9 cellular contexts compared by ENCODE assay signal in genomic region chr1:34500451-34500850, GRCh38.
DNase-seq lines count a peak whose midpoint lies in the region; ATAC-seq, FAIRE-seq and TF ChIP-seq lines count a peak whose summit lies in the region.
"Had no signal": no experiment of that assay in that cellular context is flagged by ENCODE, and none has a peak within 500 bp of the region (broad histone marks: within the 10 kb centered on the region; RNA-seq: fewer than 3 reads in every experiment).

No MANE protein-coding gene starts in this region.

- no peak for FAIRE-seq in D721Med (lab: Jason Lieb, UNC)
- FAIRE-seq: colon had no signal

- H3K27me3 ChIP-seq in adipocyte (replicated peaks; ENCODE audit: control insufficient read depth, insufficient read depth, low read length): no peaks in the 10 kb centered on the region
- peaks cover 0 to 5% (median 0%) of the 10 kb centered on the region in 4 donors for H3K27me3 ChIP-seq in liver (ENCODE audit: control insufficient read depth in 4 of 4, insufficient read depth in 4 of 4, low read length in 3 of 4)

- H3K27ac ChIP-seq in liver (ENCODE audit: low read depth in 1 of 2, low read length in 2 of 2): no peak overlapping the region

- H3K4me3 ChIP-seq in adipocyte (ENCODE audit: low read length) (no peak overlapping the region), liver (ENCODE audit: low read depth in 1 of 3, low read length in 3 of 3) (no peak overlapping the region)

- no peak for TF ChIP-seq CTCF in GM10248 (IDR thresholded peaks at IDR 0.05; ENCODE audit: control extremely low read depth, extremely low read depth, low read depth, missing control alignments)
- no peak for TF ChIP-seq CTCF in liver (IDR thresholded peaks at IDR 0.05; ENCODE audit: low read depth, low read length, missing input control)
- no peak for TF ChIP-seq CTCF in D721Med (IDR thresholded peaks at IDR 0.05; ENCODE audit: insufficient read depth, missing control alignments)

- CTCF ChIA-PET in GM10248 (lab: Yijun Ruan, JAX): no interaction called here

- ATAC-seq in HG03139 (IDR thresholded peaks at IDR 0.05; ENCODE audit: unreplicated experiment): no peak
- ATAC-seq: sciatic nerve had no signal

- H3K9me3 ChIP-seq in adipocyte (ENCODE audit: control insufficient read depth, low read length) (no peaks in the 10 kb centered on the region), liver (ENCODE audit: control insufficient read depth in 4 of 4, low read length in 3 of 4) (peaks cover 0 to 2% (median 0%) of the 10 kb centered on the region in 4 donors)

- H3K9ac ChIP-seq in adipocyte (ENCODE audit: low read length): no peak overlapping the region
- H3K9ac ChIP-seq in liver (ENCODE audit: low read depth in 1 of 2, low read length in 2 of 2): no peak overlapping the region

- WGBS in liver: 12% methylated on average over 6 of the region's 6 CpGs

- H3K36me3 ChIP-seq in adipocyte (ENCODE audit: control insufficient read depth, insufficient read depth, low read length, severe bottlenecking): no peaks in the 10 kb centered on the region
- no peaks in the 10 kb centered on the region for H3K36me3 ChIP-seq in liver (ENCODE audit: control insufficient read depth in 4 of 4, insufficient read depth in 3 of 4, low read depth in 1 of 4, low read length in 3 of 4)

- DNase-seq in GM10248 (ENCODE audit: extremely low spot score) (peak; percentile 34), HT1080 (ENCODE audit: low read depth) (peak; percentile 10), adipocyte (ENCODE audit: low read depth) (peak; percentile 35), NCI-H146 (lab: John Stamatoyannopoulos, UW) (no peak), D721Med (ENCODE audit: insufficient read length, low spot score) (no peak)

- H3K4me1 ChIP-seq in adipocyte (ENCODE audit: control insufficient read depth, insufficient read depth, low read length) (no peaks in the 10 kb centered on the region), liver (ENCODE audit: control insufficient read depth in 4 of 4, insufficient read depth in 4 of 4, low read length in 3 of 4) (no peaks in the 10 kb centered on the region)

- POLR2A ChIA-PET in GM10248 (lab: Yijun Ruan, JAX): no interaction called here

- TF ChIP-seq RAD21 in liver (IDR thresholded peaks at IDR 0.05): no peak

TF ChIP-seq in liver, 16 proteins besides CTCF, POLR2A, EP300 and RAD21:
- TF ChIP-seq RXRA (IDR thresholded peaks at IDR 0.05) (no peak), HNF4G (IDR thresholded peaks at IDR 0.05) (no peak), REST (IDR thresholded peaks at IDR 0.05) (peak; percentile 99), YY1 (IDR thresholded peaks at IDR 0.05) (no peak), EGR1 (IDR thresholded peaks at IDR 0.05; ENCODE audit: low read depth in 2 of 2) (no peak)

Comparison
In these comparisons a context has a peak if more than half of its experiments do, and no peak if none do; other contexts are left out.
1. DNase-seq: peak in GM10248 (single experiment), HT1080 (single experiment) and adipocyte (single experiment); none in NCI-H146 (single experiment) and D721Med (single experiment).